Comparison of ENCODE assay signal across 1 cellular context in the genomic region with DNA sequence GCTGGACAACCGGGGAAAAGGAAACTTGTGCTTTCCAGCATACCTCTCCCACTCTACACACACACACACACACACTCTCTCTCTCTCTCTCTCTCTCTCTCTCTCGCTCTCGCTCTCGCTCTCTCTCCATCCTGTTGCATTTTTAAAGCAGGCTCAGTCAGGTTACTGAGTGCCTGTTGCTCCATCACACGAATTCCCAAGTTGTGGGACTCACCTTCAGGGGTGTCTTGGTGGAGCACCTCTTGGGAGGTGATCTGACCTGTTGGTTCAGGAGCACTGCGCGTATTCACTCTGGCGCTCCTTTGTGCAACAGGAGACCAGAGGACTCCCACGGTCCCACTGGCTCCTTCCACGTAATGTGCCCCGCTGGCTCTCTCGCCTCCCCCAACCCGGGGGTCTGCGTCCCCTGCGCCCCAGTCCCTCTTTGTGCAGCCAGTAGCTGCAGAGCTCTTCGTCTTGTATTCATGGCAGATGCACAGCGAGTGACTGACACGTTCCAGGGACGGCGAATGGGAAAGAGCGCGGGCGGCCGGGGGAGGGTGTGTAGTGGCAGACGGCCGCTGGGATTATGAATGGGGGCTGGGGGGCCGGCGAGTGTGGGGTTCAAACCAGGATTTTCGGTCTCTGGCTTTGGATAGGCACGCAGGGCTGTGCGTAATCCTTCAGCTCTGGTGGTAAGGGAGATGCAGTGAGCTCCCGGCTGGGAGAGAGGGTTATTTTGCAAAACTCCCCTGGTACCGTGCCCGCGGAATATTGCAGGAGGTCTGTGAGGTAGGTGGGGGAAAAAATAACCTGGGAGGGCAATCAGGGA.
TF ChIP-seq lines count a peak whose summit lies in the region.

No MANE protein-coding gene starts in this region.

TF ChIP-seq in HepG2, 621 proteins besides CTCF, POLR2A, EP300 and RAD21:
- TF ChIP-seq ZNF20 (CRISPR knock-in tag; IDR thresholded peaks at IDR 0.05) (no peak), HNF4A (CRISPR knock-in tag; IDR thresholded peaks at IDR 0.05) (no peak), PHF21A (CRISPR knock-in tag; IDR thresholded peaks at IDR 0.05) (no peak)
- TF ChIP-seq, protein P1, sequence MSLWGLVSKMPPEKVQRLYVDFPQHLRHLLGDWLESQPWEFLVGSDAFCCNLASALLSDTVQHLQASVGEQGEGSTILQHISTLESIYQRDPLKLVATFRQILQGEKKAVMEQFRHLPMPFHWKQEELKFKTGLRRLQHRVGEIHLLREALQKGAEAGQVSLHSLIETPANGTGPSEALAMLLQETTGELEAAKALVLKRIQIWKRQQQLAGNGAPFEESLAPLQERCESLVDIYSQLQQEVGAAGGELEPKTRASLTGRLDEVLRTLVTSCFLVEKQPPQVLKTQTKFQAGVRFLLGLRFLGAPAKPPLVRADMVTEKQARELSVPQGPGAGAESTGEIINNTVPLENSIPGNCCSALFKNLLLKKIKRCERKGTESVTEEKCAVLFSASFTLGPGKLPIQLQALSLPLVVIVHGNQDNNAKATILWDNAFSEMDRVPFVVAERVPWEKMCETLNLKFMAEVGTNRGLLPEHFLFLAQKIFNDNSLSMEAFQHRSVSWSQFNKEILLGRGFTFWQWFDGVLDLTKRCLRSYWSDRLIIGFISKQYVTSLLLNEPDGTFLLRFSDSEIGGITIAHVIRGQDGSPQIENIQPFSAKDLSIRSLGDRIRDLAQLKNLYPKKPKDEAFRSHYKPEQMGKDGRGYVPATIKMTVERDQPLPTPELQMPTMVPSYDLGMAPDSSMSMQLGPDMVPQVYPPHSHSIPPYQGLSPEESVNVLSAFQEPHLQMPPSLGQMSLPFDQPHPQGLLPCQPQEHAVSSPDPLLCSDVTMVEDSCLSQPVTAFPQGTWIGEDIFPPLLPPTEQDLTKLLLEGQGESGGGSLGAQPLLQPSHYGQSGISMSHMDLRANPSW (CRISPR knock-in tag; IDR thresholded peaks at IDR 0.05; ENCODE audit: borderline replicate concordance): no peak
- TF ChIP-seq, protein P2, sequence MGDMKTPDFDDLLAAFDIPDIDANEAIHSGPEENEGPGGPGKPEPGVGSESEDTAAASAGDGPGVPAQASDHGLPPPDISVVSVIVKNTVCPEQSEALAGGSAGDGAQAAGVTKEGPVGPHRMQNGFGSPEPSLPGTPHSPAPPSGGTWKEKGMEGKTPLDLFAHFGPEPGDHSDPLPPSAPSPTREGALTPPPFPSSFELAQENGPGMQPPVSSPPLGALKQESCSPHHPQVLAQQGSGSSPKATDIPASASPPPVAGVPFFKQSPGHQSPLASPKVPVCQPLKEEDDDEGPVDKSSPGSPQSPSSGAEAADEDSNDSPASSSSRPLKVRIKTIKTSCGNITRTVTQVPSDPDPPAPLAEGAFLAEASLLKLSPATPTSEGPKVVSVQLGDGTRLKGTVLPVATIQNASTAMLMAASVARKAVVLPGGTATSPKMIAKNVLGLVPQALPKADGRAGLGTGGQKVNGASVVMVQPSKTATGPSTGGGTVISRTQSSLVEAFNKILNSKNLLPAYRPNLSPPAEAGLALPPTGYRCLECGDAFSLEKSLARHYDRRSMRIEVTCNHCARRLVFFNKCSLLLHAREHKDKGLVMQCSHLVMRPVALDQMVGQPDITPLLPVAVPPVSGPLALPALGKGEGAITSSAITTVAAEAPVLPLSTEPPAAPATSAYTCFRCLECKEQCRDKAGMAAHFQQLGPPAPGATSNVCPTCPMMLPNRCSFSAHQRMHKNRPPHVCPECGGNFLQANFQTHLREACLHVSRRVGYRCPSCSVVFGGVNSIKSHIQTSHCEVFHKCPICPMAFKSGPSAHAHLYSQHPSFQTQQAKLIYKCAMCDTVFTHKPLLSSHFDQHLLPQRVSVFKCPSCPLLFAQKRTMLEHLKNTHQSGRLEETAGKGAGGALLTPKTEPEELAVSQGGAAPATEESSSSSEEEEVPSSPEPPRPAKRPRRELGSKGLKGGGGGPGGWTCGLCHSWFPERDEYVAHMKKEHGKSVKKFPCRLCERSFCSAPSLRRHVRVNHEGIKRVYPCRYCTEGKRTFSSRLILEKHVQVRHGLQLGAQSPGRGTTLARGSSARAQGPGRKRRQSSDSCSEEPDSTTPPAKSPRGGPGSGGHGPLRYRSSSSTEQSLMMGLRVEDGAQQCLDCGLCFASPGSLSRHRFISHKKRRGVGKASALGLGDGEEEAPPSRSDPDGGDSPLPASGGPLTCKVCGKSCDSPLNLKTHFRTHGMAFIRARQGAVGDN (CRISPR knock-in tag; IDR thresholded peaks at IDR 0.05): no peak
- TF ChIP-seq, protein P3, sequence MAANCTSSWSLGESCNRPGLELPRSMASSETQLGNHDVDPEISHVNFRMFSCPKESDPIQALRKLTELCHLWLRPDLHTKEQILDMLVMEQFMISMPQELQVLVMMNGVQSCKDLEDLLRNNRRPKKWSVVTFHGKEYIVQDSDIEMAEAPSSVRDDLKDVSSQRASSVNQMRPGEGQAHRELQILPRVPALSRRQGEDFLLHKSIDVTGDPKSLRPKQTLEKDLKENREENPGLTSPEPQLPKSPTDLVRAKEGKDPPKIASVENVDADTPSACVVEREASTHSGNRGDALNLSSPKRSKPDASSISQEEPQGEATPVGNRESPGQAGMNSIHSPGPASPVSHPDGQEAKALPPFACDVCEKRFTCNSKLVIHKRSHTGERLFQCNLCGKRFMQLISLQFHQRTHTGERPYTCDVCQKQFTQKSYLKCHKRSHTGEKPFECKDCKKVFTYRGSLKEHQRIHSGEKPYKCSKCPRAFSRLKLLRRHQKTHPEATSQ (CRISPR knock-in tag; IDR thresholded peaks at IDR 0.05; ENCODE audit: borderline replicate concordance): no peak
